Comparison of ENCODE assay signal across 8 cellular contexts in the genomic region with DNA sequence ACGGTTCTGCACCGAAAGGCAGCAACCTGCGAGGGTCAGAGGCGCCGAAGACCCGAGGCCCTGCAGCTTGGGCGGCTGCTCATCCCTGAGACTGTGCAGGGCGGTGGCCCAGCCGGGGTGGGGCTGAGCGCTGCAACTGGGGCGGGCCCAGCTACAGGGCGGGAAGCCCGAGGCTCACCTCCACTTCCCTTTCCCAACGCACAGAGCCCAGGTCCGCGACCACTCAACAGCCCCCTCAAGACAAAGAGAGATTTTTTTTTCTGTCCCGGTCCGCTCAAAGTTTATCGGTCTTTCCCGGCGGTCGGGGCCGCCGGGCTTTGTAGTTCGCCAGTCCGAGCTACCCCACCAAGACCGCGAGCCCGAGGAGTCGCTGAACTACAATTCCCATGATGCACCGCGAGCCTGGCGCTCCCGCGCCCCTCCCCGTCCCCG. TPM values are rescaled to one million over a fixed set of nuclear protein-coding genes. Genes with fewer than 3 reads are reported as not detected.
A peak's percentile ranks its signal among the peaks of the same experiment; 100 is the strongest.
DNase-seq lines count a peak whose midpoint lies in the region; ATAC-seq and TF ChIP-seq lines count a peak whose summit lies in the region.

No MANE protein-coding gene starts in this region.

- H3K27ac ChIP-seq in neutrophil (peak overlapping the region; percentile 47), substantia nigra (ENCODE audit: low read depth, low read length, poor library complexity, severe bottlenecking) (peak overlapping the region; percentile 94)

- DNase-seq in GM06990 (ENCODE audit: extremely low read depth, insufficient read length): peak; percentile 93
- peak; percentile 95 for DNase-seq in NB4 (ENCODE audit: low read depth)
- peak; percentile 91 for DNase-seq in SK-MEL-5 (ENCODE audit: low read depth, low spot score)
- DNase-seq in activated naive CD4-positive, alpha-beta T cell treated with anti-CD3 and anti-CD28 coated beads, Interleukin-2, amount 10 ng/mL, durations not matched to agents 7 days and 5 days: peak; percentile 94
- DNase-seq in globus pallidus (ENCODE audit: low spot score): peak; percentile 94
- peak in 48 of 49 donors; percentile 68 to 95 (median 90) for DNase-seq in substantia nigra (lab: John Stamatoyannopoulos, UW)

- in situ Hi-C loops in SK-MEL-5 (cut with HindIII; ENCODE audit: low pct_unique_long_range_greater_than_20kb, low sequenced_read_pairs): no loop called here

- H3K9me3 ChIP-seq in neutrophil: no peaks in the 10 kb centered on the region

- peak overlapping the region; percentile 81 for H3K4me3 Mint-ChIP-seq in activated naive CD4-positive, alpha-beta T cell treated with anti-CD3 and anti-CD28 coated beads, Interleukin-2, amount 10 ng/mL, durations not matched to agents 7 days and 5 days

- H3K4me3 ChIP-seq in GM06990 (replicated peaks; ENCODE audit: low read depth, low read length): peak overlapping the region; percentile 93
- H3K4me3 ChIP-seq in NB4 (ENCODE audit: low read depth, low read length): peak overlapping the region; percentile 76
- peak overlapping the region; percentile 86 to 95 for H3K4me3 ChIP-seq in neutrophil (ENCODE audit: low read depth in 1 of 2, low read length in 1 of 2)

- TF ChIP-seq CTCF in GM06990 (IDR thresholded peaks at IDR 0.05; ENCODE audit: insufficient read depth, low read length, poor library complexity, severe bottlenecking): no peak
- TF ChIP-seq CTCF in NB4 (IDR thresholded peaks at IDR 0.05; ENCODE audit: low read depth, low read length): no peak
- TF ChIP-seq CTCF in neutrophil (IDR thresholded peaks at IDR 0.05): no peak

- H3K27ac Mint-ChIP-seq in activated naive CD4-positive, alpha-beta T cell treated with anti-CD3 and anti-CD28 coated beads, Interleukin-2, amount 10 ng/mL, durations not matched to agents 7 days and 5 days: peak overlapping the region; percentile 84

- H3K36me3 Mint-ChIP-seq in activated naive CD4-positive, alpha-beta T cell treated with anti-CD3 and anti-CD28 coated beads, Interleukin-2, amount 10 ng/mL, durations not matched to agents 7 days and 5 days: peaks cover 3% of the 10 kb centered on the region

- H3K4me1 ChIP-seq in neutrophil (ENCODE audit: control insufficient read depth in 1 of 2, insufficient read depth in 1 of 2, low read depth in 1 of 2, low read length in 1 of 2): peaks cover 11 to 13% of the 10 kb centered on the region in 2 experiments

- H3K27me3 ChIP-seq in GM06990 (replicated peaks; ENCODE audit: control insufficient read depth, insufficient read depth, low read length) (no peaks in the 10 kb centered on the region), neutrophil (no peaks in the 10 kb centered on the region)

- H3K4me1 Mint-ChIP-seq in activated naive CD4-positive, alpha-beta T cell treated with anti-CD3 and anti-CD28 coated beads, Interleukin-2, amount 10 ng/mL, durations not matched to agents 7 days and 5 days: peaks cover 52% of the 10 kb centered on the region

- no peaks in the 10 kb centered on the region for H3K9me3 Mint-ChIP-seq in activated naive CD4-positive, alpha-beta T cell treated with anti-CD3 and anti-CD28 coated beads, Interleukin-2, amount 10 ng/mL, durations not matched to agents 7 days and 5 days

- H3K36me3 ChIP-seq in GM06990 (ENCODE audit: control insufficient read depth, insufficient read depth, low read length) (no peaks in the 10 kb centered on the region), neutrophil (no peaks in the 10 kb centered on the region)

- no peak for TF ChIP-seq POLR2A in NB4 (IDR thresholded peaks at IDR 0.05; ENCODE audit: extremely low read depth, insufficient read length)

- CTCF ChIA-PET in activated naive CD4-positive, alpha-beta T cell treated with anti-CD3 and anti-CD28 coated beads, Interleukin-2, amount 10 ng/mL, durations not matched to agents 7 days and 5 days (lab: Charles Lee): interaction anchor here (0.7 to 1.4 kb wide), 6 partner anchors 39 to 192 kb away, joined by 3 to 5 read pairs (median 4); no protein-coding TSS in a partner anchor

- peaks cover 3% of the 10 kb centered on the region for H3K27me3 Mint-ChIP-seq in activated naive CD4-positive, alpha-beta T cell treated with anti-CD3 and anti-CD28 coated beads, Interleukin-2, amount 10 ng/mL, durations not matched to agents 7 days and 5 days

- ATAC-seq in HG02571 (IDR thresholded peaks at IDR 0.05; ENCODE audit: unreplicated experiment): peak; percentile 86

RNA-seq across cellular contexts. Expression of gene KATNAL1, which starts 0.6 kb away (rescaled TPM):
- 6.7 and 9.9 TPM in 2 replicates for total RNA-seq in SK-MEL-5 (2014; rRNA removed; shearing (Covaris generic))
- polyA plus RNA-seq in SK-MEL-5 (2015; cell fraction: cytosol; rRNA removed): 6.0 and 6.3 TPM in 2 replicates
- polyA plus RNA-seq in SK-MEL-5 (2015; cell fraction: nucleus; rRNA removed): 4.4 and 4.6 TPM in 2 replicates

Comparison
In these comparisons a context has a peak if more than half of its experiments do, and no peak if none do; other contexts are left out.
1. Peak in every context shown above with its lines: DNase-seq, ATAC-seq, H3K4me3 ChIP-seq and H3K27ac ChIP-seq.